Comparison of ENCODE assay signal across 12 cellular contexts in the genomic region with DNA sequence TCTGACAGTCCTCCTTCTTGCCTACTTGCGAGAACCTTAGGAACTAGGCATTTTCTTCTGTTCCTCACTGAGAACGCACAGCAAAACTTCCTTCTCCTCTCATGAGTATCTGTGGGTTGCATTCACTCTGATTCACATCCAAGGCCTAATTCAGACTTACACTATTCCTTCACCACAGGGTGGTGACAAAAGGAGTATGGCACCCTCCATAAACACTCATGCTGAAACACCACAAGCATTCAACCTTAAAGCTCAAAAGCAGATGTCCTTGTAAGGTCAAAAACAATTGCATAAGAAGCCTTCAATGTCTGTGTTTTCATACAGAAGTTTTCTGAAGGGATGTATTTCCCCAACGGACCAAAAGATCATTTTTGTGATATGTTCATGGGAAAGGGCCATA.
"Had no signal": no experiment of that assay in that cellular context is flagged by ENCODE, and none has a peak within 500 bp of the region (broad histone marks: within the 10 kb centered on the region; RNA-seq: fewer than 3 reads in every experiment).

No MANE protein-coding gene starts in this region.

- H3K79me2 ChIP-seq: parathyroid adenoma had no signal

- H3K4me3 ChIP-seq: dorsolateral prefrontal cortex, esophagus muscularis mucosa, right atrium auricular region, smooth muscle cell, tibial artery, uterus had no signal

- H3K27ac ChIP-seq: dorsolateral prefrontal cortex, esophagus muscularis mucosa, parathyroid adenoma, right atrium auricular region, tibial artery, uterus had no signal

- ATAC-seq: activated CD4-positive, CD25-positive, alpha-beta regulatory T cell treated with anti-CD3 and anti-CD28 coated beads, Interleukin-2, amount 50 U/mL, for 24 hours; naive thymus-derived CD4-positive, alpha-beta T cell; stimulated activated memory B cell treated with anti-CD40 and anti-IgM and Interleukin-4, amounts not matched to agents 10 μg/mL and 1 μg/mL and 100 μg/mL, for 72 hours had no signal

- H3K9ac ChIP-seq: parathyroid adenoma had no signal

- H3K9me3 ChIP-seq: esophagus muscularis mucosa, right atrium auricular region, tibial artery, uterus had no signal

- H3K36me3 ChIP-seq: esophagus muscularis mucosa, right atrium auricular region, tibial artery, uterus had no signal

- H3K4me1 ChIP-seq: parathyroid adenoma, tibial artery, uterus had no signal

- H2AFZ ChIP-seq: parathyroid adenoma had no signal

- H3K27me3 ChIP-seq: esophagus muscularis mucosa, right atrium auricular region, tibial artery, uterus had no signal

- DNase-seq: amygdala; dorsolateral prefrontal cortex; head of caudate nucleus; naive thymus-derived CD4-positive, alpha-beta T cell; tibial artery; uterus had no signal

- H3K4me2 ChIP-seq: smooth muscle cell had no signal
